ENCODE assay signal across 34 cellular contexts in the genomic region with DNA sequence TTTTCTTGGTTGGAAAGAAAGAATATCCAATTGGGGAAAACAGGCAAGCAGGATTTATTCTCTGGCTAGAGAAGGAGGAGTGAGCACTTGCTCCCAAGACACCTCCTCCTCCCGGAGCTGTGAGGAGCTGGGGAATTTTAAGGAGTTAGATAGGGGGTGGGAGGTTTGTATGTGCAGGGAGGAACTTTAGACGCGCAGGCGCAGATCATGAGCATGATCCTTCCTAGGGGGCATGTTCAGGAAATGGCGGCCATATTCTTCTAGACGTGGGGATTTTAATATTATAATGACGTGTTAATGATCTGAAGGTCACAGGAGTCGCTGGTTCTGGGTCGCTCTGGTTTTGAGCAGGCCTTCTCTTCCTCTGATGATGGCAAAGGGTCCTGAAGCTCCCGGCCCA.
"Had no signal": no experiment of that assay in that cellular context is flagged by ENCODE, and none has a peak within 500 bp of the region (broad histone marks: within the 10 kb centered on the region; RNA-seq: fewer than 3 reads in every experiment).

No MANE protein-coding gene starts in this region.

- H3K4me3 ChIP-seq: MG63 had no signal

- DNase-seq: Karpas-422, Kasumi-1, MG63, MM.1S, MV-4-11, NCI-H1048, NCI-H1092, NCI-H1092 treated with DMSO at 0.1 percent for 48 hours, NCI-H1105, NCI-H1105 treated with DMSO at 0.1 percent for 48 hours, NCI-H1417, NCI-H1417 treated with DMSO at 0.1 percent for 48 hours, NCI-H1436, NCI-H1436 treated with DMSO at 0.1 percent for 48 hours, NCI-H146, NCI-H1694, NCI-H1694 treated with DMSO at 0.1 percent for 48 hours, NCI-H187, NCI-H187 treated with DMSO at 0.1 percent for 48 hours, NCI-H1930, NCI-H2029, NCI-H2029 treated with DMSO at 0.1 percent for 48 hours, NCI-H2081, NCI-H2081 treated with DMSO at 0.1 percent for 48 hours, NCI-H2107, NCI-H2171, NCI-H2171 treated with DMSO at 0.1 percent for 48 hours, NCI-H2227 treated with DMSO at 0.1 percent for 48 hours, NCI-H226, NCI-H345, NCI-H446, NCI-H446 treated with DMSO at 0.1 percent for 48 hours, NCI-H510A had no signal

- H3K27ac ChIP-seq: KMS-11 had no signal

- H3K9ac ChIP-seq: KMS-11 had no signal

- H3K36me3 ChIP-seq: MG63 had no signal

- H3K9me3 ChIP-seq: MG63 had no signal

- H3K27me3 ChIP-seq: MG63 had no signal

- H3K4me2 ChIP-seq: KMS-11 had no signal
